In genomic region chr13:112143046-112143752, GRCh38 we compare ENCODE assay signal across 21 cellular contexts.
"Had no signal": no experiment of that assay in that cellular context is flagged by ENCODE, and none has a peak within 500 bp of the region (broad histone marks: within the 10 kb centered on the region; RNA-seq: fewer than 3 reads in every experiment).

No MANE protein-coding gene starts in this region.

- H3K4me1 Mint-ChIP-seq: activated naive CD4-positive, alpha-beta T cell treated with anti-CD3 and anti-CD28 coated beads, Interleukin-2, amount 10 ng/mL, durations not matched to agents 7 days and 5 days; activated naive CD8-positive, alpha-beta T cell treated with anti-CD3 and anti-CD28 coated beads, Interleukin-2, amount 10 ng/mL, durations not matched to agents 7 days and 5 days; WTC11 had no signal

- DNase-seq: activated CD4-positive, alpha-beta T cell treated with anti-CD3 and anti-CD28 coated beads for 48 hours; activated CD4-positive, alpha-beta T cell treated with anti-CD3 and anti-CD28 coated beads, Interleukin-2, amount 50 U/mL, for 48 hours; activated CD4-positive, CD25-positive, alpha-beta regulatory T cell treated with anti-CD3 and anti-CD28 coated beads, Interleukin-2, amount 50 U/mL, for 72 hours; activated CD8-positive, alpha-beta memory T cell treated with anti-CD3 and anti-CD28 coated beads for 24 hours; activated gamma-delta T cell treated with Interleukin-2 at 50 U/mL for 16 hours; activated naive CD4-positive, alpha-beta T cell treated with anti-CD3 and anti-CD28 coated beads, Interleukin-2, amount 10 ng/mL, durations not matched to agents 7 days and 5 days; activated naive CD8-positive, alpha-beta T cell treated with anti-CD3 and anti-CD28 coated beads, Interleukin-2, amount 10 ng/mL, durations not matched to agents 7 days and 5 days; activated T-cell treated with anti-CD3 and anti-CD28 coated beads, Interleukin-2, amount 50 U/mL, for 4 hours; body of pancreas; Karpas-422; NCI-H1048; NCI-H146; NCI-H187 treated with DMSO at 0.1 percent for 48 hours; NCI-H2081 treated with DMSO at 0.1 percent for 48 hours; NCI-H446; NCI-H524; PC-3; SHP77 treated with DMSO at 0.1 percent for 48 hours had no signal

- H3K27me3 ChIP-seq: ascending aorta, body of pancreas had no signal

- H3K9me3 Mint-ChIP-seq: activated T-cell treated with anti-CD3 and anti-CD28 coated beads, Interleukin-2, amount 50 U/mL, for 4 hours; T-helper 1 cell treated with Interleukin-12 subunit alpha and Interleukin-12 subunit beta and Interleukin-4 antibody, amounts not matched to agents 30 μg/mL and 1 μg/mL, for 36 hours; WTC11 had no signal

- H3K27ac ChIP-seq: ascending aorta, body of pancreas had no signal

- ATAC-seq: activated T-cell treated with anti-CD3 and anti-CD28 coated beads, Interleukin-2, amount 50 U/mL, for 4 hours; body of pancreas; PC-3; WTC11 had no signal

- H3K36me3 Mint-ChIP-seq: activated naive CD4-positive, alpha-beta T cell treated with anti-CD3 and anti-CD28 coated beads, Interleukin-2, amount 10 ng/mL, durations not matched to agents 7 days and 5 days; activated naive CD8-positive, alpha-beta T cell treated with anti-CD3 and anti-CD28 coated beads, Interleukin-2, amount 10 ng/mL, durations not matched to agents 7 days and 5 days; WTC11 had no signal

- H3K4me3 Mint-ChIP-seq: activated naive CD4-positive, alpha-beta T cell treated with anti-CD3 and anti-CD28 coated beads, Interleukin-2, amount 10 ng/mL, durations not matched to agents 7 days and 5 days; activated naive CD8-positive, alpha-beta T cell treated with anti-CD3 and anti-CD28 coated beads, Interleukin-2, amount 10 ng/mL, durations not matched to agents 7 days and 5 days; activated T-cell treated with anti-CD3 and anti-CD28 coated beads, Interleukin-2, amount 50 U/mL, for 4 hours; T-helper 1 cell treated with Interleukin-12 subunit alpha and Interleukin-12 subunit beta and Interleukin-4 antibody, amounts not matched to agents 30 μg/mL and 1 μg/mL, for 36 hours; WTC11 had no signal

- H3K36me3 ChIP-seq: ascending aorta had no signal

- H3K27me3 Mint-ChIP-seq: activated naive CD4-positive, alpha-beta T cell treated with anti-CD3 and anti-CD28 coated beads, Interleukin-2, amount 10 ng/mL, durations not matched to agents 7 days and 5 days; activated naive CD8-positive, alpha-beta T cell treated with anti-CD3 and anti-CD28 coated beads, Interleukin-2, amount 10 ng/mL, durations not matched to agents 7 days and 5 days had no signal

- H3K9me3 ChIP-seq: ascending aorta, body of pancreas had no signal

- H3K4me1 ChIP-seq: ascending aorta, body of pancreas had no signal

- H3K4me3 ChIP-seq: ascending aorta, body of pancreas had no signal

- H3K27ac Mint-ChIP-seq: activated naive CD4-positive, alpha-beta T cell treated with anti-CD3 and anti-CD28 coated beads, Interleukin-2, amount 10 ng/mL, durations not matched to agents 7 days and 5 days; activated naive CD8-positive, alpha-beta T cell treated with anti-CD3 and anti-CD28 coated beads, Interleukin-2, amount 10 ng/mL, durations not matched to agents 7 days and 5 days; T-helper 1 cell treated with Interleukin-12 subunit alpha and Interleukin-12 subunit beta and Interleukin-4 antibody, amounts not matched to agents 30 μg/mL and 1 μg/mL, for 36 hours; WTC11 had no signal
